ENCODE assay signal across 13 cellular contexts in the genomic region with DNA sequence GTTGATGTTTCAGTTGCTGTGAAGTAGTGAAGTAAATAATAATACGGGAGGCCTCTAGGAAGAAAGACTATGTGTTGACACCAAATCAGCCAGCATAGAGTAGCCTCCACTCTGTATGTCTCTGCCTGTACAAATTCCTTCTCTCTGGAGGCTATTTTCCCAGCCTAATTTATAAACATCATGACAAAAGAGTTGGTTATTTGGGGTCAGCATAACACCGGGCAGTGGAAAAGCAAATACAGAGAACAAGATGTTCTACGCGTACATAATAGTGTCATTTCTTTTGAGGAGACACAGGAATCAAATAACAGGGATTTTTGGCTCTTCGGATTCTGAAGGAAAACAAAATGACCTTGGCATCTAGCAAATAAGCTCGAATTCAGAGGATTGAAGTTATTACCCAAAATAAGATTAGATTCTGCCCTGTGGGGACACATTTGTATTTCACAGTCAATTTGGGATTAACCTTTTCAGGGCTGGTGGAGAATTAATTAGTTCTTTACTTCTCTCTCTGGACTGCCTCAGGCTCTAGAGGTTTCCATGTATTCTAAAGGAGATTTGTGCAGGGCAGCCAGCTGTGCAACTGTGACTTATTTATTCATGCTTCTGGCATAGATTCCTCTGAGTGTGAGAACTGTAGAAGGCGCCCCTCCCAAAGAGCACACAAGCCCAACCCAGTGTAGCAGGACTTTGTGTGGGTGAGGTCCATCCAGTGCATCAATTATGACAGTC. TPM values are rescaled to one million over a fixed set of nuclear protein-coding genes. Genes with fewer than 3 reads are reported as not detected.
DNase-seq lines count a peak whose midpoint lies in the region; ATAC-seq, FAIRE-seq and TF ChIP-seq lines count a peak whose summit lies in the region.
"Had no signal": no experiment of that assay in that cellular context is flagged by ENCODE, and none has a peak within 500 bp of the region (broad histone marks: within the 10 kb centered on the region; RNA-seq: fewer than 3 reads in every experiment).

No MANE protein-coding gene starts in this region.

- no peak overlapping the region for H3K27ac Mint-ChIP-seq in activated CD4-positive, alpha-beta memory T cell treated with anti-CD3 and anti-CD28 coated beads, Interleukin-2, amount 10 ng/mL, durations not matched to agents 7 days and 5 days
- H3K27ac Mint-ChIP-seq: activated B cell treated with CpG ODN at 0.5 μM for 24 hours; stimulated activated naive B cell treated with anti-CD40 and anti-IgM and Interleukin-4, amounts not matched to agents 10 μg/mL and 1 μg/mL and 100 μg/mL, for 72 hours had no signal

- H3K27ac ChIP-seq in transverse colon = peak overlapping the region; percentile 72 to 82 (median 76)

- no peaks in the 10 kb centered on the region for H3K36me3 ChIP-seq in mucosa of descending colon (ENCODE audit: low read depth)
- no peaks in the 10 kb centered on the region for H3K36me3 ChIP-seq in transverse colon

- in situ Hi-C loops in transverse colon (cut with MboI; ENCODE audit: low pct_ligation_motif_present in 1 of 4, low pct_unique_long_range_greater_than_20kb in 1 of 4, low sequenced_read_pairs in 3 of 4) = no loop called here

- POLR2A ChIA-PET in activated CD4-positive, alpha-beta memory T cell treated with anti-CD3 and anti-CD28 coated beads, Interleukin-2, amount 10 ng/mL, durations not matched to agents 7 days and 5 days (lab: Charles Lee) = no interaction called here
- POLR2A ChIA-PET in HEK293T (lab: Yijun Ruan, JAX) = interaction anchor here (0.8 kb wide), 1 partner anchor 14 kb away, joined by 3 read pairs; no protein-coding TSS in a partner anchor

- no peaks in the 10 kb centered on the region for H3K36me3 Mint-ChIP-seq in activated CD4-positive, alpha-beta memory T cell treated with anti-CD3 and anti-CD28 coated beads, Interleukin-2, amount 10 ng/mL, durations not matched to agents 7 days and 5 days (ENCODE audit: low read depth)
- H3K36me3 Mint-ChIP-seq: stimulated activated naive B cell treated with anti-CD40 and anti-IgM and Interleukin-4, amounts not matched to agents 10 μg/mL and 1 μg/mL and 100 μg/mL, for 72 hours had no signal

- H3K4me3 Mint-ChIP-seq in activated CD4-positive, alpha-beta memory T cell treated with anti-CD3 and anti-CD28 coated beads, Interleukin-2, amount 10 ng/mL, durations not matched to agents 7 days and 5 days = no peak overlapping the region
- H3K4me3 Mint-ChIP-seq: activated B cell treated with CpG ODN at 0.5 μM for 24 hours; stimulated activated naive B cell treated with anti-CD40 and anti-IgM and Interleukin-4, amounts not matched to agents 10 μg/mL and 1 μg/mL and 100 μg/mL, for 72 hours had no signal

- no peaks in the 10 kb centered on the region for H3K27me3 ChIP-seq in transverse colon

- ATAC-seq in mucosa of descending colon (peak; percentile 96), GM21717 (IDR thresholded peaks at IDR 0.05; ENCODE audit: unreplicated experiment) (no peak)
- ATAC-seq: stimulated activated naive B cell treated with anti-CD40 and anti-IgM and Interleukin-4, amounts not matched to agents 10 μg/mL and 1 μg/mL and 100 μg/mL, for 72 hours had no signal

- peak; percentile 16 for TF ChIP-seq POLR2A in transverse colon (IDR thresholded peaks at IDR 0.05)

- H3K9me3 Mint-ChIP-seq in activated CD4-positive, alpha-beta memory T cell treated with anti-CD3 and anti-CD28 coated beads, Interleukin-2, amount 10 ng/mL, durations not matched to agents 7 days and 5 days = no peaks in the 10 kb centered on the region
- H3K9me3 Mint-ChIP-seq: activated B cell treated with CpG ODN at 0.5 μM for 24 hours; stimulated activated naive B cell treated with anti-CD40 and anti-IgM and Interleukin-4, amounts not matched to agents 10 μg/mL and 1 μg/mL and 100 μg/mL, for 72 hours had no signal

- peak; percentile 94 for FAIRE-seq in endometrium (lab: Jason Lieb, UNC)
- FAIRE-seq: bronchial epithelial cell, HTR-8/SVneo had no signal

- H3K4me1 ChIP-seq in mucosa of descending colon (ENCODE audit: low read depth) = no peaks in the 10 kb centered on the region
- peaks cover 0 to 26% (median 5%) of the 10 kb centered on the region in 4 donors for H3K4me1 ChIP-seq in transverse colon

- CTCF ChIA-PET in activated CD4-positive, alpha-beta memory T cell treated with anti-CD3 and anti-CD28 coated beads, Interleukin-2, amount 10 ng/mL, durations not matched to agents 7 days and 5 days (lab: Charles Lee) = no interaction called here
- CTCF ChIA-PET in HEK293T (lab: Yijun Ruan, JAX) = interaction anchor here (0.6 to 1.2 kb wide), 4 partner anchors 23 to 75 kb away, joined by 3 to 6 read pairs (median 3); no protein-coding TSS in a partner anchor

- H3K9me3 ChIP-seq in mucosa of descending colon (no peaks in the 10 kb centered on the region), transverse colon (no peaks in the 10 kb centered on the region)

- peak; percentile 77 for TF ChIP-seq EP300 in transverse colon (IDR thresholded peaks at IDR 0.05; ENCODE audit: low read depth)

- peaks cover 4% of the 10 kb centered on the region for H3K27me3 Mint-ChIP-seq in activated CD4-positive, alpha-beta memory T cell treated with anti-CD3 and anti-CD28 coated beads, Interleukin-2, amount 10 ng/mL, durations not matched to agents 7 days and 5 days

- intact Hi-C loops in mucosa of descending colon (cut with DNase I, micrococcal nuclease) = no loop called here
- intact Hi-C loops in transverse colon (cut with DNase I; ENCODE audit: low total_unique reads) = no loop called here

- WGBS in transverse colon (ENCODE audit: low coverage in 1 of 2), 2 donors = 15 to 48% methylated on average over 4 to 7 of the region's 7 CpGs

- TF ChIP-seq CTCF in mucosa of descending colon (IDR thresholded peaks at IDR 0.05) (no peak), transverse colon (IDR thresholded peaks at IDR 0.05) (no peak)

- peak; percentile 63 for DNase-seq in NCI-H460 (ENCODE audit: extremely low read depth, low read depth)
- peak in 2 of 3 donors; percentile 42 to 61 for DNase-seq in mucosa of descending colon
- DNase-seq in transverse colon = peak; percentile 60
- DNase-seq in activated CD4-positive, alpha-beta memory T cell treated with anti-CD3 and anti-CD28 coated beads, Interleukin-2, amount 10 ng/mL, durations not matched to agents 7 days and 5 days = no peak
- DNase-seq in HEK293T (ENCODE audit: extremely low spot score) = no peak
- DNase-seq: activated B cell treated with CpG ODN at 0.5 μM for 24 hours; NCI-H1092 treated with DMSO at 0.1 percent for 48 hours; NCI-H526; stimulated activated naive B cell treated with anti-CD40 and anti-IgM and Interleukin-4, amounts not matched to agents 10 μg/mL and 1 μg/mL and 100 μg/mL, for 72 hours had no signal

- H3K4me1 Mint-ChIP-seq in activated CD4-positive, alpha-beta memory T cell treated with anti-CD3 and anti-CD28 coated beads, Interleukin-2, amount 10 ng/mL, durations not matched to agents 7 days and 5 days = no peaks in the 10 kb centered on the region
- H3K4me1 Mint-ChIP-seq: activated B cell treated with CpG ODN at 0.5 μM for 24 hours; stimulated activated naive B cell treated with anti-CD40 and anti-IgM and Interleukin-4, amounts not matched to agents 10 μg/mL and 1 μg/mL and 100 μg/mL, for 72 hours had no signal

- H3K4me3 ChIP-seq in mucosa of descending colon (no peak overlapping the region), transverse colon (no peak overlapping the region)

TF ChIP-seq in HEK293T, 16 proteins besides CTCF, POLR2A, EP300 and RAD21:
- TF ChIP-seq FOXA1 (IDR thresholded peaks at IDR 0.05) (no peak), TARDBP (IDR thresholded peaks at IDR 0.05) (no peak), HDGF (IDR thresholded peaks at IDR 0.05; ENCODE audit: borderline replicate concordance) (no peak), L3MBTL2 (conservative IDR thresholded peaks at IDR 0.05) (no peak), SUZ12 (IDR thresholded peaks at IDR 0.05) (no peak), FOXM1 (IDR thresholded peaks at IDR 0.05; ENCODE audit: borderline replicate concordance) (no peak), LEF1 (IDR thresholded peaks at IDR 0.05; ENCODE audit: borderline replicate concordance) (no peak), SP1 (IDR thresholded peaks at IDR 0.05) (no peak), BHLHE40 (IDR thresholded peaks at IDR 0.05; ENCODE audit: borderline replicate concordance) (no peak), ARNT (IDR thresholded peaks at IDR 0.05) (no peak), ELF4 (IDR thresholded peaks at IDR 0.05) (no peak), FOXK2 (IDR thresholded peaks at IDR 0.05) (no peak), CTBP1 (IDR thresholded peaks at IDR 0.05; ENCODE audit: borderline replicate concordance) (no peak), ZNF384 (IDR thresholded peaks at IDR 0.05) (no peak), NFRKB (IDR thresholded peaks at IDR 0.05) (no peak)
- TF ChIP-seq, protein P1, sequence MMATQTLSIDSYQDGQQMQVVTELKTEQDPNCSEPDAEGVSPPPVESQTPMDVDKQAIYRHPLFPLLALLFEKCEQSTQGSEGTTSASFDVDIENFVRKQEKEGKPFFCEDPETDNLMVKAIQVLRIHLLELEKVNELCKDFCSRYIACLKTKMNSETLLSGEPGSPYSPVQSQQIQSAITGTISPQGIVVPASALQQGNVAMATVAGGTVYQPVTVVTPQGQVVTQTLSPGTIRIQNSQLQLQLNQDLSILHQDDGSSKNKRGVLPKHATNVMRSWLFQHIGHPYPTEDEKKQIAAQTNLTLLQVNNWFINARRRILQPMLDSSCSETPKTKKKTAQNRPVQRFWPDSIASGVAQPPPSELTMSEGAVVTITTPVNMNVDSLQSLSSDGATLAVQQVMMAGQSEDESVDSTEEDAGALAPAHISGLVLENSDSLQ (IDR thresholded peaks at IDR 0.05) = no peak

RNA-seq across cellular contexts. Expression of a gene that starts 14.1 kb away (rescaled TPM):
- 7.4 and 9.7 TPM in 2 replicates for total RNA-seq in NCI-H460 (2014; rRNA removed; shearing (Covaris generic))
- 8.1 and 12.8 TPM in 2 replicates for polyA plus RNA-seq in NCI-H460 (2014; cell fraction: nucleus; rRNA removed)
- total RNA-seq in mucosa of descending colon (10 to 100 TPM; 35.7 to 47.1 (median 44.3) TPM), transverse colon (10 to 100 TPM; 39.0 to 49.7 (median 43.1) TPM)
- not detected for total RNA-seq in activated CD4-positive, alpha-beta memory T cell treated with anti-CD3 and anti-CD28 coated beads, Interleukin-2, amount 10 ng/mL, durations not matched to agents 7 days and 5 days

Comparison
In these comparisons a context has a peak if more than half of its experiments do, and no peak if none do; other contexts are left out.
1. DNase-seq: peak in NCI-H460 (single experiment), mucosa of descending colon (2 of 3) and transverse colon (single experiment); none in activated CD4-positive, alpha-beta memory T cell treated with anti-CD3 and anti-CD28 coated beads, Interleukin-2, amount 10 ng/mL, durations not matched to agents 7 days and 5 days (single experiment) and HEK293T (single experiment).